In the genomic region with DNA sequence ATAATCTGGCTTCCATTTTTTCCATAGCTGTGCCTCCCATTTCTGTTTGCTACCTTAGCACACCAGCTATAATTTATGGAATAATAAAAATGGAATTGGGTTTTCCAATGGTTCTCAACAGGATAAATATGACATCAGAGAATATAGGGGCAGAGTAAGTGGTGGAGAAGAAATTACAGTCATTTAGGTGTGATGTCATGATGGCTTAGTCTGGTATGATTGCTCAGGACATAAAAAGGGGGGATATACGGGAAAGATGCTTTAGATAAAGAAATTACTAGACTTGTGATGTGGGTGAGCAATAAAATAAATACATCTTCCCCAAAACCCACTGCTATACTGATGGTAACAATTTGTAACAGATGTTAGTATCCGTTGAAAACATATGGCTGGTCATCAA, we compare ENCODE assay signal across 22 cellular contexts.
"Had no signal": no experiment of that assay in that cellular context is flagged by ENCODE, and none has a peak within 500 bp of the region (broad histone marks: within the 10 kb centered on the region; RNA-seq: fewer than 3 reads in every experiment).

No MANE protein-coding gene starts in this region.

- H3K4me3 Mint-ChIP-seq: IgD-negative memory B cell had no signal

- ATAC-seq: K562 had no signal

- H3K4me3 ChIP-seq: K562, SJSA1, SK-N-MC had no signal

- H3K36me3 ChIP-seq: SJSA1 had no signal

- FAIRE-seq: K562, RCC 7860 had no signal

- H3K27ac ChIP-seq: KMS-11, SJSA1, SK-N-MC had no signal

- H3K4me1 ChIP-seq: SJSA1 had no signal

- H3K9ac ChIP-seq: KMS-11 had no signal

- H3K4me2 ChIP-seq: KMS-11 had no signal

- DNase-seq: Kasumi-1, MM.1S, NCI-H1048, NCI-H1105, NCI-H1436 treated with DMSO at 0.1 percent for 48 hours, NCI-H1694, NCI-H187 treated with DMSO at 0.1 percent for 48 hours, NCI-H2029 treated with DMSO at 0.1 percent for 48 hours, NCI-H345, NCI-H446 treated with DMSO at 0.1 percent for 48 hours, NCI-H510A treated with DMSO at 0.1 percent for 48 hours, NCI-H526 treated with DMSO at 0.1 percent for 48 hours, NCI-H774, Right ventricle myocardium superior, RPMI8226, SIG-M5 had no signal

- H3K9me3 ChIP-seq: SJSA1 had no signal

- H3K4me1 Mint-ChIP-seq: IgD-negative memory B cell had no signal
